Comparison of ENCODE assay signal across 7 cellular contexts in the genomic region with DNA sequence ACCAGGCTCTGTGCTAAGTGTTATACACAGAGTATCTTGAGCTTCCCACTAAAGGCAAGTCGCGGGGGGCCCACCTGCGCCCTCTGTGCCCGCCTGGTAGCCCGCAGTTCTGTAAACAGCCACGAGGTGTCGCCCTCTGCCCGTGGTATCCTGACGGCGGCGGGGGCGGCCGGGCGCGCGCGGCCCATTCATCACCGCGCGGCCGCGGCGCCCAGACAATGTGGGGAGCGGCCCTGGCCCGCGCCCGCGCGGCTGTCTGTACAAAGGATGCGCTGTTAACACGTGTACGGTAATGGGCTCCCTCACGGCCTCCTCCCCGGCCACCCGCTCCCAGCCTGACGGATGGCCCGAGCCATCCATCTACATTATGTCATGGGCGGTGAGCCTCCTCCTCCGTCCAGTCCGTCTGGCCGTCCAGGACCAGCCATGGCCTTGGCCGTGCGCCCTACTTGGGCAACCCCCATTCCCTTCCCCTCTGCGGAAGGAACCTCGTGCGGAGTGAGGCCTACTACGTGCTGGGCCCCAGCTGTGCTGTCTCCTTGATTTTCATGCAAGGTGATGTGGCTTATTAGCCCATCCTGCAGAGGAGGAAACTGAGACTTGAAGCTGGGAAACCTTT.
DNase-seq lines count a peak whose midpoint lies in the region; ATAC-seq, FAIRE-seq and TF ChIP-seq lines count a peak whose summit lies in the region.

No MANE protein-coding gene starts in this region.

- 18 to 24% methylated on average over 47 of the region's 47 CpGs for WGBS in pancreas, 2 donors

- intact Hi-C loops in head of caudate nucleus (cut with DNase I), result loop anchor here (10.0 kb wide), 2 partner anchors 1048 to 1248 kb away; partner anchors contain the start of gene MN1
- intact Hi-C loops in pancreas (cut with DNase I), result loop anchor here in 1 of 3 donors (10.0 kb wide), 1 partner anchor 1048 kb away; the partner anchor contains the start of gene MN1
- intact Hi-C loops in vagina (cut with DNase I), result loop anchor here (5.0 kb wide), 1 partner anchor 1251 kb away; no protein-coding TSS in a partner anchor

- TF ChIP-seq CTCF in pancreas (IDR thresholded peaks at IDR 0.05), result peak; percentile 66 to 89 (median 78)
- TF ChIP-seq CTCF in vagina (IDR thresholded peaks at IDR 0.05), result peak; percentile 78 to 93 (median 79)

- ATAC-seq in pancreas, result peak; percentile 75 to 93 (median 86)
- no peak for ATAC-seq in GM21390 (IDR thresholded peaks at IDR 0.05; ENCODE audit: unreplicated experiment)

- no peak for TF ChIP-seq POLR2A in vagina (IDR thresholded peaks at IDR 0.05)

- H3K4me1 ChIP-seq in pancreas (no peaks in the 10 kb centered on the region), vagina (no peaks in the 10 kb centered on the region)

- peak overlapping the region in 1 of 4 donors; percentile 30 for H3K4me3 ChIP-seq in pancreas
- H3K4me3 ChIP-seq in vagina, result peak overlapping the region in 1 of 2 donors; percentile 4

- no peaks in the 10 kb centered on the region for H3K36me3 ChIP-seq in pancreas
- H3K36me3 ChIP-seq in vagina, result no peaks in the 10 kb centered on the region

- DNase-seq in GM18507 (ENCODE audit: extremely low spot score, insufficient read length, low read depth) (peak; percentile 33), NOMO-1 (lab: John Stamatoyannopoulos, UW; ENCODE audit: unreplicated experiment in 2 of 2) (peak; percentile 11 to 30), head of caudate nucleus (peak; percentile 40 to 88 (median 74)), pancreas (peak; percentile 20 to 88 (median 46)), vagina (ENCODE audit: extremely low spot score in 2 of 2) (no peak)
- DNase-seq in activated naive CD4-positive, alpha-beta T cell (lab: John Stamatoyannopoulos, UW), result peak in 3 of 4 experiments; percentile 3 to 36 (median 30)

- H3K27ac ChIP-seq in pancreas (no peak overlapping the region), vagina (no peak overlapping the region)

- FAIRE-seq in GM18507 (lab: Jason Lieb, UNC) (no peak), pancreas (lab: Jason Lieb, UNC) (no peak)

- H3K9me3 ChIP-seq in pancreas (no peaks in the 10 kb centered on the region), vagina (no peaks in the 10 kb centered on the region)

- no peaks in the 10 kb centered on the region for H3K27me3 ChIP-seq in pancreas
- no peaks in the 10 kb centered on the region for H3K27me3 ChIP-seq in vagina

Comparison
In these comparisons a context has a peak if more than half of its experiments do, and no peak if none do; other contexts are left out.
1. DNase-seq: peak in GM18507 (single experiment), NOMO-1 (2 of 2), activated naive CD4-positive, alpha-beta T cell (3 of 4), head of caudate nucleus (42 of 42) and pancreas (6 of 6); none in vagina (0 of 2).